25 cellular contexts compared by ENCODE assay signal in genomic region chr11:68653486-68654430, GRCh38. TPM values are rescaled to one million over a fixed set of nuclear protein-coding genes. Genes with fewer than 3 reads are reported as not detected.
DNase-seq lines count a peak whose midpoint lies in the region; ATAC-seq, FAIRE-seq and TF ChIP-seq lines count a peak whose summit lies in the region.
"Had no signal": no experiment of that assay in that cellular context is flagged by ENCODE, and none has a peak within 500 bp of the region (broad histone marks: within the 10 kb centered on the region; RNA-seq: fewer than 3 reads in every experiment).

No MANE protein-coding gene starts in this region.

- no peak overlapping the region for H4K5ac ChIP-seq in IMR-90 (ENCODE audit: low read depth, low read length)

- DNase-seq in Right ventricle myocardium superior (peak; percentile 26), Right ventricle myocardium inferior (ENCODE audit: missing footprints) (no peak), IMR-90 (no peak), kidney (peak; percentile 54), osteoblast (ENCODE audit: insufficient read length, low spot score, missing footprints) (peak; percentile 58)
- DNase-seq in activated CD4-positive, CD25-positive, alpha-beta regulatory T cell treated with anti-CD3 and anti-CD28 coated beads, Interleukin-2, amount 50 U/mL, for 72 hours: no peak
- DNase-seq: 8988T; ACHN; AML-193; BE2C; C1 segment of cervical spinal cord; Calu3; CD4-positive, alpha-beta memory T cell; COR-L47; DMS153; DND-41; GM23248; H9 had no signal

- BruUV-seq in IMR-90 (replicated peaks; lab: Mats Ljungman, UMichigan): no TSS peak

- in situ Hi-C loops in IMR-90 (cut with MboI; ENCODE audit: low sequenced_read_pairs): no loop called here

- CTCF ChIA-PET in IMR-90 (lab: Yijun Ruan, JAX): no interaction called here

- H3K27ac ChIP-seq in IMR-90 (ENCODE audit: insufficient read depth, low read length) (no peak overlapping the region), kidney (ENCODE audit: low read depth in 2 of 2, low read length in 2 of 2) (no peak overlapping the region), osteoblast (ENCODE audit: low read depth, low read length) (no peak overlapping the region)
- H3K27ac ChIP-seq: A549, GM23248 had no signal

- WGBS in IMR-90 (ENCODE audit: extremely low coverage in 2 of 2, insufficient read length in 1 of 2), 2 experiments: 87% methylated on average over 3 of the region's 24 CpGs; no CpG with 5 or more reads in 1 of the 2 experiments

- H4K91ac ChIP-seq in IMR-90 (ENCODE audit: insufficient read depth, low read depth, low read length): no peak overlapping the region

- H3K79me2 ChIP-seq in osteoblast (ENCODE audit: insufficient read depth, low read length): no peaks in the 10 kb centered on the region

- no peak for FAIRE-seq in kidney (lab: Jason Lieb, UNC)
- FAIRE-seq: A549, G401.6, GM12892, GM19239 had no signal

- H3K23ac ChIP-seq in IMR-90 (ENCODE audit: low read depth, low read length): no peak overlapping the region

- intact Hi-C loops in Right ventricle myocardium superior (cut with DNase I): no loop called here
- intact Hi-C loops in Right ventricle myocardium inferior (cut with DNase I): no loop called here
- intact Hi-C loops in IMR-90 (cut with micrococcal nuclease): no loop called here
- intact Hi-C loops in kidney (cut with DNase I): no loop called here

- H3K9me3 ChIP-seq in IMR-90 (ENCODE audit: control insufficient read depth, insufficient read depth, low read length) (peaks cover 8% of the 10 kb centered on the region), kidney (ENCODE audit: control insufficient read depth in 1 of 2, low read length in 2 of 2) (peaks cover 0 to 3% of the 10 kb centered on the region in 2 donors), osteoblast (ENCODE audit: low read depth, low read length) (peaks cover 2% of the 10 kb centered on the region)
- H3K9me3 ChIP-seq: A549, BE2C had no signal

- H4K20me1 ChIP-seq in IMR-90 (ENCODE audit: insufficient read depth, low read length): 0 out of 2 replicates have a peak, but pooled peaks cover 1% of the 10 kb centered on the region
- no peaks in the 10 kb centered on the region for H4K20me1 ChIP-seq in osteoblast (ENCODE audit: insufficient read depth, low read length)

- H2AK9ac ChIP-seq in IMR-90 (replicated peaks; ENCODE audit: low read depth, low read length, poor library complexity): peak overlapping the region; percentile 20

- H4K8ac ChIP-seq in IMR-90 (ENCODE audit: low read depth in 2 of 2, low read length in 2 of 2): no peak overlapping the region

- TF ChIP-seq CTCF in IMR-90 (conservative IDR thresholded peaks at IDR 0.05; ENCODE audit: low read depth, low read length): no peak
- no peak for TF ChIP-seq CTCF in kidney (IDR thresholded peaks at IDR 0.05; ENCODE audit: borderline replicate concordance, extremely low read depth, insufficient read depth)
- TF ChIP-seq CTCF in osteoblast (IDR thresholded peaks at IDR 0.05; ENCODE audit: extremely low read depth, low read depth, low read length): no peak

- no peak overlapping the region for H2BK120ac ChIP-seq in IMR-90 (ENCODE audit: low read depth, low read length)

- no peak for TF ChIP-seq POLR2A in IMR-90 (IDR thresholded peaks at IDR 0.05; ENCODE audit: low read depth, low read length)

- H3K4me2 ChIP-seq in IMR-90 (ENCODE audit: low read depth, low read length): no peak overlapping the region
- H3K4me2 ChIP-seq in osteoblast (ENCODE audit: insufficient read depth, low read length): no peak overlapping the region
- H3K4me2 ChIP-seq: A549 had no signal

- no peaks in the 10 kb centered on the region for H3K79me1 ChIP-seq in IMR-90 (ENCODE audit: low read depth in 1 of 2, low read length in 2 of 2)

- ATAC-seq in Right ventricle myocardium superior (ENCODE audit: poor library complexity): no peak
- no peak for ATAC-seq in Right ventricle myocardium inferior
- ATAC-seq in IMR-90 (ENCODE audit: low read depth): no peak
- ATAC-seq in GM18517 (IDR thresholded peaks at IDR 0.05; ENCODE audit: unreplicated experiment): no peak
- ATAC-seq: A549, HCT116 had no signal

- H2AFZ ChIP-seq in IMR-90 (replicated peaks; ENCODE audit: low read length, poor library complexity): no peak overlapping the region
- no peak overlapping the region for H2AFZ ChIP-seq in osteoblast (ENCODE audit: low read length)
- H2AFZ ChIP-seq: GM23248 had no signal

- dilution Hi-C loops in IMR-90 (cut with HindIII; ENCODE audit: low sequenced_read_pairs, unreplicated experiment): no loop called here

- H3K18ac ChIP-seq in IMR-90 (ENCODE audit: low read depth, low read length): no peak overlapping the region

- no peak overlapping the region for H2AK5ac ChIP-seq in IMR-90 (ENCODE audit: low read depth, low read length)

- no peak overlapping the region for H3K4ac ChIP-seq in IMR-90 (ENCODE audit: low read depth, low read length)

- H2BK5ac ChIP-seq in IMR-90 (ENCODE audit: low read depth, low read length, poor library complexity, severe bottlenecking): no peak overlapping the region

- H3K14ac ChIP-seq in IMR-90 (replicated peaks; ENCODE audit: low read depth, low read length): no peak overlapping the region

- H2BK15ac ChIP-seq in IMR-90 (ENCODE audit: low read depth, low read length): no peak overlapping the region

- H3K4me1 ChIP-seq in IMR-90 (ENCODE audit: control insufficient read depth, insufficient read depth, low read length) (peaks cover 2% of the 10 kb centered on the region), kidney (ENCODE audit: control insufficient read depth in 1 of 2, insufficient read depth in 1 of 2, low read depth in 1 of 2, low read length in 2 of 2) (no peaks in the 10 kb centered on the region), osteoblast (ENCODE audit: insufficient read depth, low read length) (peaks cover 3% of the 10 kb centered on the region)
- H3K4me1 ChIP-seq: BE2C had no signal

- peaks cover 30% of the 10 kb centered on the region for H3K27me3 ChIP-seq in IMR-90 (ENCODE audit: control insufficient read depth, insufficient read depth, low read length)
- peaks cover 58% of the 10 kb centered on the region for H3K27me3 ChIP-seq in osteoblast (ENCODE audit: insufficient read depth, low read length)
- H3K27me3 ChIP-seq: BE2C had no signal

- no peak overlapping the region for H3K4me3 ChIP-seq in IMR-90 (ENCODE audit: insufficient read depth, low read depth, low read length)
- H3K4me3 ChIP-seq in kidney (ENCODE audit: low read length in 2 of 2): no peak overlapping the region
- no peak overlapping the region for H3K4me3 ChIP-seq in osteoblast (ENCODE audit: insufficient read depth, low read length)
- H3K4me3 ChIP-seq: A549, GM23248 had no signal

- TF ChIP-seq RAD21 in IMR-90 (IDR thresholded peaks at IDR 0.05; ENCODE audit: low read length): no peak

- H3K9ac ChIP-seq in IMR-90 (ENCODE audit: low read depth, low read length) (no peak overlapping the region), kidney (ENCODE audit: low read length in 2 of 2) (no peak overlapping the region)
- H3K9ac ChIP-seq: GM23248 had no signal

- H3K9me1 ChIP-seq in IMR-90 (ENCODE audit: insufficient read depth, low read length): no peaks in the 10 kb centered on the region

- H3K56ac ChIP-seq in IMR-90 (ENCODE audit: extremely low read depth, insufficient read depth, low read length): no peak overlapping the region

- no peak overlapping the region for H2BK20ac ChIP-seq in IMR-90 (ENCODE audit: low read depth, low read length)

- H3K36me3 ChIP-seq in IMR-90 (ENCODE audit: control insufficient read depth, insufficient read depth, low read length): no peaks in the 10 kb centered on the region
- H3K36me3 ChIP-seq in kidney (ENCODE audit: control insufficient read depth in 1 of 2, insufficient read depth in 2 of 2, low read length in 2 of 2): no peaks in the 10 kb centered on the region
- no peaks in the 10 kb centered on the region for H3K36me3 ChIP-seq in osteoblast (ENCODE audit: insufficient read depth, low read length)
- H3K36me3 ChIP-seq: BE2C had no signal

- POLR2A ChIA-PET in IMR-90 (lab: Charles Lee; ENCODE audit: unreplicated experiment): no interaction called here

TF ChIP-seq in IMR-90, 13 proteins besides CTCF, POLR2A, EP300 and RAD21 (continues in another document):
- TF ChIP-seq CEBPB (IDR thresholded peaks at IDR 0.05; ENCODE audit: low read depth, low read length) (no peak), MXI1 (IDR thresholded peaks at IDR 0.05; ENCODE audit: borderline replicate concordance, low read depth, low read length) (no peak), USF2 (IDR thresholded peaks at IDR 0.05; ENCODE audit: low read depth, low read length) (no peak), SMC3 (IDR thresholded peaks at IDR 0.05; ENCODE audit: low read depth, low read length) (no peak), RFX5 (IDR thresholded peaks at IDR 0.05; ENCODE audit: low read depth, low read length) (no peak), RCOR1 (IDR thresholded peaks at IDR 0.05; ENCODE audit: insufficient replicate concordance, low read length) (no peak), CHD1 (IDR thresholded peaks at IDR 0.05; ENCODE audit: low read depth, low read length) (no peak), MAFK (IDR thresholded peaks at IDR 0.05; ENCODE audit: low read depth, low read length) (no peak), NFE2L2 (IDR thresholded peaks at IDR 0.05; ENCODE audit: low read depth, low read length) (no peak), MAZ (IDR thresholded peaks at IDR 0.05; ENCODE audit: borderline replicate concordance, low read depth, low read length) (no peak), FOS (IDR thresholded peaks at IDR 0.05; ENCODE audit: low read depth, low read length) (no peak)

RNA-seq across cellular contexts. Expression of gene GAL, which starts 30.6 kb away (rescaled TPM):
- not detected for total RNA-seq in Right ventricle myocardium superior
- not detected for total RNA-seq in Right ventricle myocardium inferior
- 0.28 TPM in 1 of 2 replicates, not detected in the other for total RNA-seq in IMR-90 (2012; rRNA removed)
- polyA plus RNA-seq in IMR-90 (2012; rRNA removed): 2.0 and 2.5 TPM in 2 replicates
- polyA plus RNA-seq in IMR-90 (2012; cell fraction: cytosol; rRNA removed): 1.7 and 3.2 TPM in 2 replicates
- 0.65 and 1.2 TPM in 2 replicates for polyA plus RNA-seq in IMR-90 (2012; cell fraction: nucleus; rRNA removed; ENCODE audit: low replicate concordance)
- 0.31 TPM for total RNA-seq in kidney
- not detected for polyA plus RNA-seq in kidney (ENCODE audit: insufficient read depth, low read depth, low replicate concordance)
- not detected in 2 replicates for total RNA-seq in osteoblast
- total RNA-seq: CD4-positive, alpha-beta memory T cell; H4 had no signal
- polyA plus RNA-seq: CD4-positive, alpha-beta memory T cell had no signal

Comparison
In these comparisons a context has a peak if more than half of its experiments do, and no peak if none do; other contexts are left out.
1. DNase-seq: peak in Right ventricle myocardium superior (single experiment), kidney (single experiment) and osteoblast (single experiment); none in Right ventricle myocardium inferior (single experiment), IMR-90 (single experiment) and activated CD4-positive, CD25-positive, alpha-beta regulatory T cell treated with anti-CD3 and anti-CD28 coated beads, Interleukin-2, amount 50 U/mL, for 72 hours (single experiment).